In the genomic region with DNA sequence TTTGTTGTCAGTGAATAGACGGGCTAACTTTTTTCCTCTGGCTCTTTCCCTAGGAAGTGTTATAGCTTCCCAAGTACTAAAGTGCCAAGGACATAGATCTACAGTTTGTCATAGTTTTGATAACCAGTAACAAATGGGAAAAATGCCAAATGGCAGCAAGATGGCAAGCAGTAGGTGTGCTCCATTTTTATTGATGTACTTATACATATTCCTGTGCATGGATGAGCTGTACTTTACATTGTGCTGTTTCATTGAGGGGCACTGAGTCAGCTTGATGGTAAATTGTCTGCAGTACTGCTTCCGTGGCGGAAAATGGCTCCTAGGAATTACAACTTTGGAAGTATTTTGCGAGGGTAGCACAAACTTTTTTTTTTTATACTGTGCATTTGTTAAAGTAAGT, we compare ENCODE assay signal across 27 cellular contexts.
"Had no signal": no experiment of that assay in that cellular context is flagged by ENCODE, and none has a peak within 500 bp of the region (broad histone marks: within the 10 kb centered on the region; RNA-seq: fewer than 3 reads in every experiment).

No MANE protein-coding gene starts in this region.

- H3K36me3 ChIP-seq: MG63, Peyer's patch, SJSA1 had no signal

- DNase-seq: Kasumi-1, KG1, MG63, MV-4-11, NCI-H1092, NCI-H1105, NCI-H1417 treated with DMSO at 0.1 percent for 48 hours, NCI-H1436 treated with DMSO at 0.1 percent for 48 hours, NCI-H1694 treated with DMSO at 0.1 percent for 48 hours, NCI-H187 treated with DMSO at 0.1 percent for 48 hours, NCI-H2029, NCI-H2081, NCI-H2171 treated with DMSO at 0.1 percent for 48 hours, NCI-H2227 treated with DMSO at 0.1 percent for 48 hours, NCI-H345, NCI-H446, NCI-H510A treated with DMSO at 0.1 percent for 48 hours, NCI-H524 treated with DMSO at 0.1 percent for 48 hours, NCI-H526 treated with DMSO at 0.1 percent for 48 hours, NCI-H774, Peyer's patch, Right ventricle myocardium superior, RPMI8226, SHP77 treated with DMSO at 0.1 percent for 48 hours, SK-N-SH, SW 1271 had no signal

- H3K27me3 ChIP-seq: MG63, Peyer's patch, SJSA1 had no signal

- H3K4me3 ChIP-seq: MG63, Peyer's patch, SJSA1 had no signal

- H3K27ac ChIP-seq: Peyer's patch, SJSA1 had no signal

- H3K4me1 ChIP-seq: Peyer's patch, SJSA1 had no signal

- H3K9ac ChIP-seq: SK-N-SH had no signal

- H3K9me2 ChIP-seq: SK-N-SH had no signal

- H3K4me2 ChIP-seq: SK-N-SH had no signal

- H3K9me3 ChIP-seq: MG63, Peyer's patch, SJSA1, SK-N-SH had no signal
